ENCODE assay signal across 15 cellular contexts in the genomic region with DNA sequence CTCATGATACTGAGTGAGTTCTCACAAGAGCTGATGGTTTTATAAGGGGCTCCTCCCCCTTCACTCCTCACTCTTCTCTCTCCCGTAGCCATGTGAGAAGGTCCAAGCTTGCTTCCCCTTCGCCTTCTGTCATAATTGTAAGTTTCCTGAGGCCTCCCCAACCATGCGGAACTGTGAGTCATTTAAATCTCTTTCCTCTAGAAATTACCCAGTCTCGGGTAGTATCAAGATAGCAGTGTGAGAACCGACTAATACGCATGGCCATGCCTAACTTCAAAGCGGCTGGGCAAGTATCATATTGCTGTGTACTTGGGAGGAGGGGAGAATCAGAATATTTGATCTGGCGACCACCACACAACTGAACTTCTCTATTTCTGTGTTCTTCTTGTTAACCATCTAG.
DNase-seq lines count a peak whose midpoint lies in the region; ATAC-seq, FAIRE-seq and TF ChIP-seq lines count a peak whose summit lies in the region.
"Had no signal": no experiment of that assay in that cellular context is flagged by ENCODE, and none has a peak within 500 bp of the region (broad histone marks: within the 10 kb centered on the region; RNA-seq: fewer than 3 reads in every experiment).

No MANE protein-coding gene starts in this region.

- no peak for DNase-seq in activated naive CD4-positive, alpha-beta T cell treated with anti-CD3 and anti-CD28 coated beads, Interleukin-2, amount 50 U/mL, for 72 hours (ENCODE audit: low spot score in 2 of 2)
- no peak for DNase-seq in activated naive CD4-positive, alpha-beta T cell (lab: John Stamatoyannopoulos, UW)
- DNase-seq in UCSD-AML1 (lab: John Stamatoyannopoulos, UW; ENCODE audit: unreplicated experiment), result peak; percentile 27
- DNase-seq in stimulated activated naive CD8-positive, alpha-beta T cell treated with anti-CD3 and anti-CD28 coated beads, Interleukin-15, amount 100 ng/mL, for 72 hours, result peak in 1 of 2 donors; percentile 18
- DNase-seq in NCI-H1092 (lab: John Stamatoyannopoulos, UW), result no peak
- no peak for DNase-seq in D721Med (ENCODE audit: insufficient read length, low spot score)
- DNase-seq: cerebellar nuclear complex, DMS153, NCI-H146, NCI-H524, nucleus accumbens, T-helper 2 cell had no signal

- peak overlapping the region in 1 of 2 donors; percentile 2 for H3K27ac Mint-ChIP-seq in activated naive CD4-positive, alpha-beta T cell treated with anti-CD3 and anti-CD28 coated beads, Interleukin-2, amount 50 U/mL, for 72 hours
- H3K27ac Mint-ChIP-seq in stimulated activated naive CD8-positive, alpha-beta T cell treated with anti-CD3 and anti-CD28 coated beads, Interleukin-15, amount 100 ng/mL, for 72 hours, result peak overlapping the region in 1 of 2 donors; percentile 0

- peaks cover 0 to 11% of the 10 kb centered on the region in 2 donors for H3K9me3 Mint-ChIP-seq in activated naive CD4-positive, alpha-beta T cell treated with anti-CD3 and anti-CD28 coated beads, Interleukin-2, amount 50 U/mL, for 72 hours
- peaks cover 15 to 23% of the 10 kb centered on the region in 2 donors for H3K9me3 Mint-ChIP-seq in stimulated activated naive CD8-positive, alpha-beta T cell treated with anti-CD3 and anti-CD28 coated beads, Interleukin-15, amount 100 ng/mL, for 72 hours

- H3K36me3 Mint-ChIP-seq in activated naive CD4-positive, alpha-beta T cell treated with anti-CD3 and anti-CD28 coated beads, Interleukin-2, amount 50 U/mL, for 72 hours, result peaks cover 0 to 56% of the 10 kb centered on the region in 2 donors

- H3K4me1 Mint-ChIP-seq in stimulated activated naive CD8-positive, alpha-beta T cell treated with anti-CD3 and anti-CD28 coated beads, Interleukin-15, amount 100 ng/mL, for 72 hours, result peaks cover 70% of the 10 kb centered on the region

- TF ChIP-seq CTCF in D721Med (IDR thresholded peaks at IDR 0.05; ENCODE audit: insufficient read depth, missing control alignments), result no peak

- no peaks in the 10 kb centered on the region for H3K27me3 Mint-ChIP-seq in stimulated activated naive CD8-positive, alpha-beta T cell treated with anti-CD3 and anti-CD28 coated beads, Interleukin-15, amount 100 ng/mL, for 72 hours

- no peak overlapping the region for H3K4me3 Mint-ChIP-seq in stimulated activated naive CD8-positive, alpha-beta T cell treated with anti-CD3 and anti-CD28 coated beads, Interleukin-15, amount 100 ng/mL, for 72 hours

- peak; percentile 65 to 72 for ATAC-seq in activated naive CD4-positive, alpha-beta T cell treated with anti-CD3 and anti-CD28 coated beads, Interleukin-2, amount 50 U/mL, for 72 hours
- ATAC-seq in HG02885 (IDR thresholded peaks at IDR 0.05; ENCODE audit: poor library complexity, unreplicated experiment) (peak; percentile 48), HG03108 (IDR thresholded peaks at IDR 0.05; ENCODE audit: unreplicated experiment) (no peak)
- ATAC-seq in stimulated activated naive CD8-positive, alpha-beta T cell treated with anti-CD3 and anti-CD28 coated beads, Interleukin-15, amount 100 ng/mL, for 72 hours, result peak; percentile 74

- FAIRE-seq in D721Med (lab: Jason Lieb, UNC), result no peak
- FAIRE-seq: frontal cortex had no signal
